ENCODE assay signal across 1 cellular context in genomic region chr15:29113336-29114276, GRCh38.
TF ChIP-seq lines count a peak whose summit lies in the region.

No MANE protein-coding gene starts in this region.

TF ChIP-seq in SK-N-SH treated with all-trans-retinoic acid at 6 μM for 48 hours, 23 proteins besides CTCF, POLR2A, EP300 and RAD21 (continued from another document):
- TF ChIP-seq ESRRG (CRISPR knock-in tag; IDR thresholded peaks at IDR 0.05) (no peak), TCF4 (CRISPR knock-in tag; IDR thresholded peaks at IDR 0.05; ENCODE audit: borderline replicate concordance) (no peak), ISL1 (CRISPR knock-in tag; IDR thresholded peaks at IDR 0.05) (no peak)
